ENCODE assay signal across 8 cellular contexts in the genomic region with DNA sequence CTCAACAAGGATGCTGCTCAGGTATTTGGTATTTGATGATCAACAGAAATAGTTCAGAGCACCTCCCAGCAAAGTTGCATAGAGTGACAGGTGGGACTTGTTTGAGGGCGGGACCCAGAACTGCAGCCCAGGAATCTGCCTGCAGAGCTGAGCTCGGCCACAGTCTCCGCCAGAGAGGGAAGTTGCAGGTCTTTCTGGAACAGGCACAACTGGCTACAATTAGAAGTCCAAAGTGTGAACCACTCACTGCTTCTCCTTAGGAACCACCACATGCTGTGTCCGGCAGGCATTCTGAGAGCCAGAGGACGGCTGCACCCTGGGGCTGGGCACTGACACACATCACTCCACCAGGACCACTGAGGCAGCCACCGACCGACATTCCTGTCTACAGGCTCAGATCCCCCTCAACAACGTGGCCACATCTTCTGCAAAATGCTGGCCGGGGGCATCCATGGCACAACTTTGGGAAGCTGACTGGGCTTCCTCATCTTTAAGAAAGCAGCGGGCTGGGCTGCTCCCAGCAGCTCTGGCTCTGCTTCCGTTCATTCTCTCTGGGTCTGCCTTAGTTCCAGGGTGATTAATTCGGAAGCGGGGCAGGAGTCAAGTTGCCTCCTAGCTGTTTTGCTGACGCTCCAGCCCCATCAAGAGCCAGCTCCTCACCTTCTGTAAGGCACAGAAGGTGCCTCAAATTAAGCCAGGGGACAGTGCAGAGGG. TPM values are rescaled to one million over a fixed set of nuclear protein-coding genes. Genes with fewer than 3 reads are reported as not detected.
DNase-seq lines count a peak whose midpoint lies in the region; TF ChIP-seq lines count a peak whose summit lies in the region.

No MANE protein-coding gene starts in this region.

- POLR2A ChIA-PET in SK-N-SH (lab: Yijun Ruan, JAX) = no interaction called here

- H3K79me2 ChIP-seq in SK-N-SH (ENCODE audit: insufficient read depth) = no peaks in the 10 kb centered on the region
- H3K79me2 ChIP-seq in parathyroid adenoma = no peaks in the 10 kb centered on the region

- DNase-seq in ELR (ENCODE audit: low read depth) (peak; percentile 30), SK-N-SH (peak; percentile 28), foreskin melanocyte (peak; percentile 1), CD14-positive monocyte (ENCODE audit: low spot score) (no peak), GDM1 (lab: John Stamatoyannopoulos, UW) (no peak), NCI-H2227 (lab: John Stamatoyannopoulos, UW; ENCODE audit: unreplicated experiment) (no peak)
- no peak for DNase-seq in activated effector memory CD4-positive, alpha-beta T cell treated with Interleukin-2 at 50 U/mL for 16 hours

- peak overlapping the region in 1 of 2 donors; percentile 60 for H3K4me3 Mint-ChIP-seq in CD14-positive monocyte

- H3K4me1 Mint-ChIP-seq in CD14-positive monocyte = no peaks in the 10 kb centered on the region

- H3K9me3 ChIP-seq in SK-N-SH (no peaks in the 10 kb centered on the region), parathyroid adenoma (ENCODE audit: control insufficient read depth, low read length) (no peaks in the 10 kb centered on the region)

- intact Hi-C loops in CD14-positive monocyte (cut with micrococcal nuclease) = no loop called here

- peaks cover 14 to 22% (median 17%) of the 10 kb centered on the region in 7 donors for H3K9me3 Mint-ChIP-seq in CD14-positive monocyte

- H3K27ac ChIP-seq in SK-N-SH (ENCODE audit: low read depth in 2 of 2, low read length in 1 of 2) (no peak overlapping the region), parathyroid adenoma (peak overlapping the region; percentile 29)

- H3K4me1 ChIP-seq in SK-N-SH (ENCODE audit: control insufficient read depth in 1 of 2, insufficient read depth in 2 of 2, low read depth in 1 of 2, low read length in 1 of 2) (peaks cover 0 to 7% of the 10 kb centered on the region in 2 experiments; a peak in 1 of 4 replicates), parathyroid adenoma (peaks cover 3% of the 10 kb centered on the region)

- H2AFZ ChIP-seq in SK-N-SH (ENCODE audit: low read depth) (no peak overlapping the region), parathyroid adenoma (peak overlapping the region; percentile 86)

- TF ChIP-seq CTCF in SK-N-SH (IDR thresholded peaks at IDR 0.05) = no peak
- TF ChIP-seq CTCF in parathyroid adenoma (IDR thresholded peaks at IDR 0.05) = no peak
- no peak for TF ChIP-seq CTCF in CD14-positive monocyte (IDR thresholded peaks at IDR 0.05)

- H3K9me2 ChIP-seq in SK-N-SH = no peaks in the 10 kb centered on the region

- no peaks in the 10 kb centered on the region for H3K36me3 ChIP-seq in SK-N-SH (replicated peaks in 1 of 2; ENCODE audit: control insufficient read depth in 1 of 2, insufficient read depth in 2 of 2, low read length in 1 of 2)
- no peaks in the 10 kb centered on the region for H3K36me3 ChIP-seq in parathyroid adenoma (ENCODE audit: control insufficient read depth, insufficient read depth, low read length)

- H3K27ac Mint-ChIP-seq in CD14-positive monocyte = no peak overlapping the region

- WGBS in SK-N-SH (ENCODE audit: low lambda C conversion rate) = 50% methylated on average over 10 of the region's 14 CpGs

- no peak for TF ChIP-seq EP300 in SK-N-SH (IDR thresholded peaks at IDR 0.05; ENCODE audit: borderline replicate concordance in 1 of 2, low read depth in 1 of 2, low read length in 1 of 2)

- H3K9ac ChIP-seq in SK-N-SH = no peak overlapping the region
- H3K9ac ChIP-seq in parathyroid adenoma = no peak overlapping the region

- no peaks in the 10 kb centered on the region for H3F3A ChIP-seq in SK-N-SH (replicated peaks; ENCODE audit: insufficient read depth)

- H3K27me3 Mint-ChIP-seq in CD14-positive monocyte (ENCODE audit: low read depth in 3 of 3) = peaks cover 49 to 63% (median 52%) of the 10 kb centered on the region in 3 donors

- CTCF ChIA-PET in SK-N-SH (lab: Yijun Ruan, JAX) = interaction anchor here (0.7 to 1.2 kb wide), 3 partner anchors 32 to 896 kb away, joined by 3 to 4 read pairs (median 3); no protein-coding TSS in a partner anchor

- H4K20me1 ChIP-seq in SK-N-SH (ENCODE audit: insufficient read depth) = no peaks in the 10 kb centered on the region

- TF ChIP-seq RAD21 in SK-N-SH (IDR thresholded peaks at IDR 0.05; ENCODE audit: low read length) = no peak

- peak overlapping the region in 1 of 2 experiments; percentile 36; a peak in 1 of 4 replicates for H3K4me3 ChIP-seq in SK-N-SH (ENCODE audit: low read depth in 2 of 2, low read length in 1 of 2)
- H3K4me3 ChIP-seq in parathyroid adenoma (ENCODE audit: low read depth, low read length) = peak overlapping the region; percentile 61

- H3K27me3 ChIP-seq in SK-N-SH (ENCODE audit: insufficient read depth) = peaks cover 32% of the 10 kb centered on the region
- no peaks in the 10 kb centered on the region for H3K27me3 ChIP-seq in parathyroid adenoma (ENCODE audit: control insufficient read depth, insufficient read depth, low read length)

- H3K36me3 Mint-ChIP-seq in CD14-positive monocyte = peaks cover 0 to 4% of the 10 kb centered on the region in 2 donors

- H3K4me2 ChIP-seq in SK-N-SH (0 out of 2 replicates have a peak overlapping the region, but pooled peaks have one; percentile 44), parathyroid adenoma (ENCODE audit: low read length) (peak overlapping the region; percentile 94)

TF ChIP-seq in SK-N-SH, 30 proteins besides CTCF, POLR2A, EP300 and RAD21 (continues in another document):
- TF ChIP-seq MEF2A (IDR thresholded peaks at IDR 0.05; ENCODE audit: borderline replicate concordance, low read depth) = no peak
- TF ChIP-seq GABPA (IDR thresholded peaks at IDR 0.05; ENCODE audit: low read depth) = no peak
- TF ChIP-seq ELF1 (IDR thresholded peaks at IDR 0.05) = no peak
- no peak for TF ChIP-seq CHD2 (IDR thresholded peaks at IDR 0.05; ENCODE audit: low read length, partially characterized antibody)
- TF ChIP-seq, protein P1, sequence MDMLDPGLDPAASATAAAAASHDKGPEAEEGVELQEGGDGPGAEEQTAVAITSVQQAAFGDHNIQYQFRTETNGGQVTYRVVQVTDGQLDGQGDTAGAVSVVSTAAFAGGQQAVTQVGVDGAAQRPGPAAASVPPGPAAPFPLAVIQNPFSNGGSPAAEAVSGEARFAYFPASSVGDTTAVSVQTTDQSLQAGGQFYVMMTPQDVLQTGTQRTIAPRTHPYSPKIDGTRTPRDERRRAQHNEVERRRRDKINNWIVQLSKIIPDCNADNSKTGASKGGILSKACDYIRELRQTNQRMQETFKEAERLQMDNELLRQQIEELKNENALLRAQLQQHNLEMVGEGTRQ (IDR thresholded peaks at IDR 0.05; ENCODE audit: borderline replicate concordance, low read depth, low read length) = no peak
- TF ChIP-seq NFIC (IDR thresholded peaks at IDR 0.05; ENCODE audit: borderline replicate concordance) = no peak
- TF ChIP-seq, protein P2, sequence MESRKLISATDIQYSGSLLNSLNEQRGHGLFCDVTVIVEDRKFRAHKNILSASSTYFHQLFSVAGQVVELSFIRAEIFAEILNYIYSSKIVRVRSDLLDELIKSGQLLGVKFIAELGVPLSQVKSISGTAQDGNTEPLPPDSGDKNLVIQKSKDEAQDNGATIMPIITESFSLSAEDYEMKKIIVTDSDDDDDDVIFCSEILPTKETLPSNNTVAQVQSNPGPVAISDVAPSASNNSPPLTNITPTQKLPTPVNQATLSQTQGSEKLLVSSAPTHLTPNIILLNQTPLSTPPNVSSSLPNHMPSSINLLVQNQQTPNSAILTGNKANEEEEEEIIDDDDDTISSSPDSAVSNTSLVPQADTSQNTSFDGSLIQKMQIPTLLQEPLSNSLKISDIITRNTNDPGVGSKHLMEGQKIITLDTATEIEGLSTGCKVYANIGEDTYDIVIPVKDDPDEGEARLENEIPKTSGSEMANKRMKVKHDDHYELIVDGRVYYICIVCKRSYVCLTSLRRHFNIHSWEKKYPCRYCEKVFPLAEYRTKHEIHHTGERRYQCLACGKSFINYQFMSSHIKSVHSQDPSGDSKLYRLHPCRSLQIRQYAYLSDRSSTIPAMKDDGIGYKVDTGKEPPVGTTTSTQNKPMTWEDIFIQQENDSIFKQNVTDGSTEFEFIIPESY (IDR thresholded peaks at IDR 0.05; ENCODE audit: borderline replicate concordance, low read depth) = no peak
- no peak for TF ChIP-seq FOSL2 (IDR thresholded peaks at IDR 0.05; ENCODE audit: borderline replicate concordance, low read depth)
- no peak for TF ChIP-seq RFX5 (IDR thresholded peaks at IDR 0.05; ENCODE audit: low read length)
- TF ChIP-seq RXRA (IDR thresholded peaks at IDR 0.05; ENCODE audit: borderline replicate concordance, low read depth) = no peak
- TF ChIP-seq REST (IDR thresholded peaks at IDR 0.05; ENCODE audit: low read depth, low read length) = no peak
- no peak for TF ChIP-seq MXI1 (IDR thresholded peaks at IDR 0.05; ENCODE audit: low read depth, low read length)

RNA-seq across cellular contexts. Expression of gene SLC15A1, which starts 0.9 kb away (rescaled TPM):
- polyA plus RNA-seq in SK-N-SH (2012; rRNA removed) (not detected in 2 replicates), CD14-positive monocyte (not detected)
- polyA plus RNA-seq in SK-N-SH (2012; cell fraction: cytosol; rRNA removed) = not detected in 2 replicates
- not detected in 2 replicates for polyA plus RNA-seq in SK-N-SH (2012; cell fraction: nucleus; rRNA removed)

Comparison
In these comparisons a context has a peak if more than half of its experiments do, and no peak if none do; other contexts are left out.
1. DNase-seq: peak in ELR (single experiment), SK-N-SH (single experiment) and foreskin melanocyte (single experiment); none in CD14-positive monocyte (single experiment), GDM1 (single experiment), NCI-H2227 (single experiment) and activated effector memory CD4-positive, alpha-beta T cell treated with Interleukin-2 at 50 U/mL for 16 hours (single experiment).